15 cellular contexts compared by ENCODE assay signal in the genomic region with DNA sequence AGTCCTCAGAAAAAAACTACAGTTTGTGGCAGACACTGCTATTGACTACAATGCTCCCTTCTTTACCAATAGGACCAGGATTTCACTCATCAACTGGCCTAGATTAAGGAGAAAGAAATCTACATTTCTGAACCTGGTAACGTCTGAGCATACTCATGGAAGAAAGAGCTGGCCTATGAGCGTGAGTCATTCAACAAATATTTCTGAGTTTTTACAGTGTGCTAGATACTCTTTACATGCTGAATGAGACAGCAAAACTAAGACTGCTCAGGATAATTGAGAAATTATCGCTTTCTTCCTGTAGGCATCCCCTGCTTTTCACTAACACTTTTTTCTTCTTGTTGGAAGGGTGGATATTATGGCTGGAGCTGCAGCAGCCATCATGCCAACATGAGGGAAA.
DNase-seq lines count a peak whose midpoint lies in the region; ATAC-seq and TF ChIP-seq lines count a peak whose summit lies in the region.
"Had no signal": no experiment of that assay in that cellular context is flagged by ENCODE, and none has a peak within 500 bp of the region (broad histone marks: within the 10 kb centered on the region; RNA-seq: fewer than 3 reads in every experiment).

No MANE protein-coding gene starts in this region.

- CTCF ChIA-PET in AG04449 (lab: Yijun Ruan, JAX): no interaction called here

- no peaks in the 10 kb centered on the region for H3K4me1 ChIP-seq in psoas muscle
- H3K4me1 ChIP-seq: BLaER1 had no signal

- H3K27me3 ChIP-seq in psoas muscle (ENCODE audit: insufficient read depth in 3 of 3, low read length in 2 of 3): no peaks in the 10 kb centered on the region
- H3K27me3 ChIP-seq: BLaER1, thyroid gland had no signal

- no peaks in the 10 kb centered on the region for H3K4me1 Mint-ChIP-seq in progenitor cell of endocrine pancreas (ENCODE audit: low read depth)

- no peak overlapping the region for H3K4me3 Mint-ChIP-seq in progenitor cell of endocrine pancreas (ENCODE audit: low read depth)

- no peak overlapping the region for H3K4me3 ChIP-seq in AG04449 (ENCODE audit: low read depth, low read length)
- no peak overlapping the region for H3K4me3 ChIP-seq in psoas muscle
- H3K4me3 ChIP-seq: BLaER1, thyroid gland had no signal

- no peak for ATAC-seq in psoas muscle
- ATAC-seq: Panc1 had no signal

- peaks cover 3% of the 10 kb centered on the region for H3K9me3 Mint-ChIP-seq in progenitor cell of endocrine pancreas (ENCODE audit: low read depth)

- H3K36me3 Mint-ChIP-seq in progenitor cell of endocrine pancreas (ENCODE audit: insufficient read depth): no peaks in the 10 kb centered on the region

- H3K27ac Mint-ChIP-seq in progenitor cell of endocrine pancreas: no peak overlapping the region

- 85 to 97% (median 88%) methylated on average over 3 of the region's 3 CpGs for WGBS in psoas muscle, 3 donors

- no peaks in the 10 kb centered on the region for H3K27me3 Mint-ChIP-seq in progenitor cell of endocrine pancreas

- H3K9me3 ChIP-seq in psoas muscle: peaks cover 3% of the 10 kb centered on the region
- H3K9me3 ChIP-seq: BLaER1, thyroid gland had no signal

- DNase-seq in AG04449 (ENCODE audit: low read depth, low spot score): peak; percentile 45
- peak; percentile 55 for DNase-seq in HS-27A (ENCODE audit: low read depth)
- DNase-seq in astrocyte of the hippocampus (ENCODE audit: low read depth, low spot score): peak; percentile 81
- peak; percentile 12 for DNase-seq in hepatic stellate cell (ENCODE audit: low spot score)
- no peak for DNase-seq in SKM-1 treated with dmso at 0.1 percent for 144 hours (lab: John Stamatoyannopoulos, UW; ENCODE audit: unreplicated experiment)
- no peak for DNase-seq in progenitor cell of endocrine pancreas (ENCODE audit: low spot score, unreplicated experiment)
- no peak for DNase-seq in psoas muscle
- DNase-seq in activated effector memory CD4-positive, alpha-beta T cell treated with Interleukin-2 at 50 U/mL for 16 hours: no peak
- DNase-seq: activated T-cell treated with anti-CD3 and anti-CD28 coated beads for 4 hours, KBM-7, NCI-H2171 treated with DMSO at 0.1 percent for 48 hours, thyroid gland, WERI-Rb-1 had no signal

- TF ChIP-seq CTCF in AG04449 (IDR thresholded peaks at IDR 0.05; ENCODE audit: insufficient read depth, low read length, missing control alignments): no peak
- no peak for TF ChIP-seq CTCF in progenitor cell of endocrine pancreas (IDR thresholded peaks at IDR 0.05; ENCODE audit: unreplicated experiment)
- no peak for TF ChIP-seq CTCF in psoas muscle (IDR thresholded peaks at IDR 0.05)

- no peaks in the 10 kb centered on the region for H3K36me3 ChIP-seq in psoas muscle (ENCODE audit: insufficient read depth in 1 of 2, low read depth in 1 of 2)
- H3K36me3 ChIP-seq: BLaER1, thyroid gland, WERI-Rb-1 had no signal

- no peak overlapping the region for H3K27ac ChIP-seq in psoas muscle
- H3K27ac ChIP-seq: BLaER1, thyroid gland, WERI-Rb-1 had no signal

- POLR2A ChIA-PET in AG04449 (lab: Yijun Ruan, JAX): no interaction called here

- intact Hi-C loops in psoas muscle (cut with DNase I): no loop called here

Comparison
In these comparisons a context has a peak if more than half of its experiments do, and no peak if none do; other contexts are left out.
1. DNase-seq: peak in AG04449 (single experiment), HS-27A (single experiment), astrocyte of the hippocampus (single experiment) and hepatic stellate cell (single experiment); none in SKM-1 treated with dmso at 0.1 percent for 144 hours (single experiment), progenitor cell of endocrine pancreas (single experiment), psoas muscle (0 of 2) and activated effector memory CD4-positive, alpha-beta T cell treated with Interleukin-2 at 50 U/mL for 16 hours (single experiment).